ENCODE assay signal across 10 cellular contexts in genomic region chr14:65255583-65256443, GRCh38.
DNase-seq lines count a peak whose midpoint lies in the region; ATAC-seq and TF ChIP-seq lines count a peak whose summit lies in the region.
"Had no signal": no experiment of that assay in that cellular context is flagged by ENCODE, and none has a peak within 500 bp of the region (broad histone marks: within the 10 kb centered on the region; RNA-seq: fewer than 3 reads in every experiment).

No MANE protein-coding gene starts in this region.

- peak overlapping the region; percentile 57 for H2BK20ac ChIP-seq in IMR-90 (ENCODE audit: low read depth, low read length)

- CTCF ChIA-PET in IMR-90 (lab: Yijun Ruan, JAX), result no interaction called here

- POLR2A ChIA-PET in IMR-90 (lab: Charles Lee; ENCODE audit: unreplicated experiment), result no interaction called here

- peak overlapping the region; percentile 1; the same call in 1 of the 2 replicates for H3K4me3 ChIP-seq in BE2C (ENCODE audit: low read depth, low read length)
- H3K4me3 ChIP-seq in IMR-90 (ENCODE audit: insufficient read depth, low read depth, low read length), result no peak overlapping the region
- H3K4me3 ChIP-seq: adrenal gland had no signal

- H3K4ac ChIP-seq in IMR-90 (ENCODE audit: low read depth, low read length), result peak overlapping the region; percentile 71

- TF ChIP-seq CTCF in BE2C (IDR thresholded peaks at IDR 0.05; ENCODE audit: low read depth, low read length), result peak; percentile 38
- no peak for TF ChIP-seq CTCF in IMR-90 (conservative IDR thresholded peaks at IDR 0.05; ENCODE audit: low read depth, low read length)

- no CpG with 5 or more reads among the region's 8 CpGs for WGBS in IMR-90 (ENCODE audit: extremely low coverage in 2 of 2, insufficient read length in 1 of 2), 2 experiments

- peak overlapping the region; percentile 72; the same call in 1 of the 3 replicates for H2BK15ac ChIP-seq in IMR-90 (ENCODE audit: low read depth, low read length)

- no peak overlapping the region; the same call in 1 of the 2 replicates for H3K18ac ChIP-seq in IMR-90 (ENCODE audit: low read depth, low read length)

- H3K79me1 ChIP-seq in IMR-90 (ENCODE audit: low read depth in 1 of 2, low read length in 2 of 2), result no peaks in the 10 kb centered on the region

- peak overlapping the region; percentile 23 for H2AFZ ChIP-seq in IMR-90 (replicated peaks; ENCODE audit: low read length, poor library complexity)

- H2BK5ac ChIP-seq in IMR-90 (ENCODE audit: low read depth, low read length, poor library complexity, severe bottlenecking), result no peak overlapping the region

- H4K8ac ChIP-seq in IMR-90 (ENCODE audit: low read depth in 2 of 2, low read length in 2 of 2), result peak overlapping the region; percentile 60 to 76

- H2AK9ac ChIP-seq in IMR-90 (replicated peaks; ENCODE audit: low read depth, low read length, poor library complexity), result no peak overlapping the region

- no peaks in the 10 kb centered on the region for H4K20me1 ChIP-seq in IMR-90 (ENCODE audit: insufficient read depth, low read length)

- in situ Hi-C loops in IMR-90 (cut with MboI; ENCODE audit: low sequenced_read_pairs), result no loop called here

- H3K9ac ChIP-seq in IMR-90 (ENCODE audit: low read depth, low read length), result no peak overlapping the region

- TF ChIP-seq RAD21 in IMR-90 (IDR thresholded peaks at IDR 0.05; ENCODE audit: low read length), result no peak

- peak; percentile 56 for DNase-seq in BE2C
- DNase-seq in IMR-90, result no peak
- peak; percentile 86 to 91 for DNase-seq in left colon
- no peak for DNase-seq in CD1c-positive myeloid dendritic cell (ENCODE audit: extremely low spot score)
- DNase-seq in cerebellar nuclear complex (lab: John Stamatoyannopoulos, UW), result no peak
- DNase-seq in stimulated activated CD4-positive, alpha-beta T cell treated with anti-CD3 and anti-CD28 coated beads, Interleukin-15, amount 100 ng/mL, for 24 hours, result no peak
- DNase-seq: CD4-positive, alpha-beta T cell had no signal

- BruUV-seq in IMR-90 (replicated peaks; lab: Mats Ljungman, UMichigan), result no TSS peak

- ATAC-seq in IMR-90 (ENCODE audit: low read depth), result peak; percentile 28; the same call in 1 of the 2 replicates
- ATAC-seq in SK-N-SH treated with all-trans-retinoic acid at 6 μM for 48 hours, result peak; percentile 78
- peak; percentile 90 for ATAC-seq in left colon
- ATAC-seq in GM21381 (IDR thresholded peaks at IDR 0.05; ENCODE audit: unreplicated experiment), result no peak

- no peak overlapping the region for H3K4me2 ChIP-seq in IMR-90 (ENCODE audit: low read depth, low read length)

- H3K9me3 ChIP-seq in BE2C (no peaks in the 10 kb centered on the region), IMR-90 (ENCODE audit: control insufficient read depth, insufficient read depth, low read length) (peaks cover 2% of the 10 kb centered on the region; the same call in 1 of the 2 replicates)
- H3K9me3 ChIP-seq: adrenal gland had no signal

- peaks cover 22% of the 10 kb centered on the region for H3K4me1 ChIP-seq in BE2C
- peaks cover 29% of the 10 kb centered on the region for H3K4me1 ChIP-seq in IMR-90 (ENCODE audit: control insufficient read depth, insufficient read depth, low read length)
- H3K4me1 ChIP-seq: adrenal gland had no signal

- H3K23ac ChIP-seq in IMR-90 (ENCODE audit: low read depth, low read length), result 0 out of 2 replicates have a peak overlapping the region, but pooled peaks have one; percentile 7

- H3K9me1 ChIP-seq in IMR-90 (ENCODE audit: insufficient read depth, low read length), result peaks cover 6% of the 10 kb centered on the region

- no peak overlapping the region; the same call in 1 of the 2 replicates for H4K5ac ChIP-seq in IMR-90 (ENCODE audit: low read depth, low read length)

- H3K36me3 ChIP-seq in BE2C (no peaks in the 10 kb centered on the region), IMR-90 (ENCODE audit: control insufficient read depth, insufficient read depth, low read length) (no peaks in the 10 kb centered on the region)
- H3K36me3 ChIP-seq: adrenal gland had no signal

- H3K56ac ChIP-seq in IMR-90 (ENCODE audit: extremely low read depth, insufficient read depth, low read length), result no peak overlapping the region

- peak overlapping the region; percentile 78 for H2BK120ac ChIP-seq in IMR-90 (ENCODE audit: low read depth, low read length)

- H3K27me3 ChIP-seq in BE2C (no peaks in the 10 kb centered on the region), IMR-90 (ENCODE audit: control insufficient read depth, insufficient read depth, low read length) (no peaks in the 10 kb centered on the region)
- H3K27me3 ChIP-seq: adrenal gland had no signal

- no peak overlapping the region for H3K27ac ChIP-seq in IMR-90 (ENCODE audit: insufficient read depth, low read length)
- H3K27ac ChIP-seq: adrenal gland had no signal

- H2AK5ac ChIP-seq in IMR-90 (ENCODE audit: low read depth, low read length), result peak overlapping the region; percentile 82

- no peak overlapping the region; the same call in 1 of the 2 replicates for H3K14ac ChIP-seq in IMR-90 (replicated peaks; ENCODE audit: low read depth, low read length)

- H4K91ac ChIP-seq in IMR-90 (ENCODE audit: insufficient read depth, low read depth, low read length), result peak overlapping the region; percentile 63

- no peak for TF ChIP-seq POLR2A in IMR-90 (IDR thresholded peaks at IDR 0.05; ENCODE audit: low read depth, low read length)

- intact Hi-C loops in IMR-90 (cut with micrococcal nuclease), result no loop called here
- intact Hi-C loops in left colon (cut with DNase I, micrococcal nuclease), result no loop called here

- dilution Hi-C loops in IMR-90 (cut with HindIII; ENCODE audit: low sequenced_read_pairs, unreplicated experiment), result no loop called here

TF ChIP-seq in IMR-90, 13 proteins besides CTCF, POLR2A, EP300 and RAD21 (continues in another document):
- TF ChIP-seq FOS (IDR thresholded peaks at IDR 0.05; ENCODE audit: low read depth, low read length) (no peak), BHLHE40 (IDR thresholded peaks at IDR 0.05; ENCODE audit: low read depth, low read length) (no peak), MXI1 (IDR thresholded peaks at IDR 0.05; ENCODE audit: borderline replicate concordance, low read depth, low read length) (no peak), RCOR1 (IDR thresholded peaks at IDR 0.05; ENCODE audit: insufficient replicate concordance, low read length) (no peak), MAFK (IDR thresholded peaks at IDR 0.05; ENCODE audit: low read depth, low read length) (no peak), CEBPB (IDR thresholded peaks at IDR 0.05; ENCODE audit: low read depth, low read length) (no peak), SMC3 (IDR thresholded peaks at IDR 0.05; ENCODE audit: low read depth, low read length) (no peak), MAZ (IDR thresholded peaks at IDR 0.05; ENCODE audit: borderline replicate concordance, low read depth, low read length) (no peak), NFE2L2 (IDR thresholded peaks at IDR 0.05; ENCODE audit: low read depth, low read length) (no peak), RFX5 (IDR thresholded peaks at IDR 0.05; ENCODE audit: low read depth, low read length) (no peak), CHD1 (IDR thresholded peaks at IDR 0.05; ENCODE audit: low read depth, low read length) (no peak)
- TF ChIP-seq, protein P1, sequence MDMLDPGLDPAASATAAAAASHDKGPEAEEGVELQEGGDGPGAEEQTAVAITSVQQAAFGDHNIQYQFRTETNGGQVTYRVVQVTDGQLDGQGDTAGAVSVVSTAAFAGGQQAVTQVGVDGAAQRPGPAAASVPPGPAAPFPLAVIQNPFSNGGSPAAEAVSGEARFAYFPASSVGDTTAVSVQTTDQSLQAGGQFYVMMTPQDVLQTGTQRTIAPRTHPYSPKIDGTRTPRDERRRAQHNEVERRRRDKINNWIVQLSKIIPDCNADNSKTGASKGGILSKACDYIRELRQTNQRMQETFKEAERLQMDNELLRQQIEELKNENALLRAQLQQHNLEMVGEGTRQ (IDR thresholded peaks at IDR 0.05; ENCODE audit: low read depth, low read length), result no peak

TF ChIP-seq in SK-N-SH treated with all-trans-retinoic acid at 6 μM for 48 hours, 23 proteins besides CTCF, POLR2A, EP300 and RAD21 (continues in another document):
- no peak for TF ChIP-seq TSHZ2 (CRISPR knock-in tag; IDR thresholded peaks at IDR 0.05)
- TF ChIP-seq ESRRG (CRISPR knock-in tag; IDR thresholded peaks at IDR 0.05), result no peak
- TF ChIP-seq ZFP3 (CRISPR knock-in tag; IDR thresholded peaks at IDR 0.05), result no peak
- TF ChIP-seq ISL1 (CRISPR knock-in tag; IDR thresholded peaks at IDR 0.05), result no peak
- TF ChIP-seq BACH2 (CRISPR knock-in tag; IDR thresholded peaks at IDR 0.05; ENCODE audit: borderline replicate concordance), result no peak
- TF ChIP-seq, protein P2, sequence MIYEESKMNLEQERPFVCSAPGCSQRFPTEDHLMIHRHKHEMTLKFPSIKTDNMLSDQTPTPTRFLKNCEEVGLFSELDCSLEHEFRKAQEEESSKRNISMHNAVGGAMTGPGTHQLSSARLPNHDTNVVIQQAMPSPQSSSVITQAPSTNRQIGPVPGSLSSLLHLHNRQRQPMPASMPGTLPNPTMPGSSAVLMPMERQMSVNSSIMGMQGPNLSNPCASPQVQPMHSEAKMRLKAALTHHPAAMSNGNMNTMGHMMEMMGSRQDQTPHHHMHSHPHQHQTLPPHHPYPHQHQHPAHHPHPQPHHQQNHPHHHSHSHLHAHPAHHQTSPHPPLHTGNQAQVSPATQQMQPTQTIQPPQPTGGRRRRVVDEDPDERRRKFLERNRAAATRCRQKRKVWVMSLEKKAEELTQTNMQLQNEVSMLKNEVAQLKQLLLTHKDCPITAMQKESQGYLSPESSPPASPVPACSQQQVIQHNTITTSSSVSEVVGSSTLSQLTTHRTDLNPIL (CRISPR knock-in tag; IDR thresholded peaks at IDR 0.05; ENCODE audit: low read depth), result no peak

Comparison
In these comparisons a context has a peak if more than half of its experiments do, and no peak if none do; other contexts are left out.
1. DNase-seq: peak in BE2C (single experiment) and left colon (2 of 2); none in IMR-90 (single experiment), CD1c-positive myeloid dendritic cell (single experiment), cerebellar nuclear complex (0 of 2) and stimulated activated CD4-positive, alpha-beta T cell treated with anti-CD3 and anti-CD28 coated beads, Interleukin-15, amount 100 ng/mL, for 24 hours (single experiment).